In genomic region chr17:33073416-33073815, GRCh38 we compare ENCODE assay signal across 28 cellular contexts.
"Had no signal": no experiment of that assay in that cellular context is flagged by ENCODE, and none has a peak within 500 bp of the region (broad histone marks: within the 10 kb centered on the region; RNA-seq: fewer than 3 reads in every experiment).

No MANE protein-coding gene starts in this region.

- H3K36me3 Mint-ChIP-seq: activated naive CD4-positive, alpha-beta T cell treated with anti-CD3 and anti-CD28 coated beads, Interleukin-2, amount 50 U/mL, for 24 hours; activated naive CD8-positive, alpha-beta T cell treated with anti-CD3 and anti-CD28 coated beads, Interleukin-2, amount 10 ng/mL, durations not matched to agents 7 days and 5 days; T-cell had no signal

- H3K4me2 ChIP-seq: KMS-11 had no signal

- FAIRE-seq: RCC 7860 had no signal

- H3K9me3 ChIP-seq: ascending aorta, body of pancreas, breast epithelium had no signal

- H3K27ac ChIP-seq: ascending aorta, body of pancreas, breast epithelium, KMS-11, WERI-Rb-1 had no signal

- H3K4me1 Mint-ChIP-seq: activated CD4-positive, alpha-beta T cell treated with anti-CD3 and anti-CD28 coated beads, Interleukin-2, amount 10 ng/mL, durations not matched to agents 24 days and 14 days; activated naive CD4-positive, alpha-beta T cell treated with anti-CD3 and anti-CD28 coated beads, Interleukin-2, amount 50 U/mL, for 24 hours; activated naive CD8-positive, alpha-beta T cell treated with anti-CD3 and anti-CD28 coated beads, Interleukin-2, amount 10 ng/mL, durations not matched to agents 7 days and 5 days; T-cell had no signal

- DNase-seq: activated CD4-positive, alpha-beta T cell treated with anti-CD3 and anti-CD28 coated beads for 1 hour; activated CD4-positive, alpha-beta T cell treated with anti-CD3 and anti-CD28 coated beads, Interleukin-2, amount 10 ng/mL, durations not matched to agents 24 days and 14 days; activated CD4-positive, alpha-beta T cell treated with anti-CD3 and anti-CD28 coated beads, Interleukin-2, amount 50 U/mL, for 48 hours; activated CD4-positive, CD25-positive, alpha-beta regulatory T cell; activated CD8-positive, alpha-beta T cell treated with anti-CD3 and anti-CD28 coated beads, Interleukin-2, amount 10 ng/mL, durations not matched to agents 7 days and 5 days; activated gamma-delta T cell; activated naive CD4-positive, alpha-beta T cell treated with Interleukin-2 at 50 U/mL for 16 hours; activated naive CD8-positive, alpha-beta T cell treated with anti-CD3 and anti-CD28 coated beads, Interleukin-2, amount 10 ng/mL, durations not matched to agents 7 days and 5 days; activated T-cell treated with anti-CD3 and anti-CD28 coated beads, Interleukin-2, amount 50 U/mL, for 24 hours; amygdala; body of pancreas; MM.1S; NCI-H1092; NCI-H1436 treated with DMSO at 0.1 percent for 48 hours; NCI-H1694 treated with DMSO at 0.1 percent for 48 hours; NCI-H524 treated with DMSO at 0.1 percent for 48 hours; SIG-M5; T-cell; T-helper 17 cell; WERI-Rb-1 had no signal

- ATAC-seq: activated CD8-positive, alpha-beta T cell treated with anti-CD3 and anti-CD28 coated beads, Interleukin-2, amount 10 ng/mL, durations not matched to agents 7 days and 5 days; body of pancreas; Right ventricle myocardium inferior; SK-N-SH treated with all-trans-retinoic acid at 6 μM for 48 hours; T-cell; T-helper 17 cell had no signal

- H3K4me3 ChIP-seq: ascending aorta, body of pancreas, breast epithelium had no signal

- H3K27ac Mint-ChIP-seq: activated CD4-positive, alpha-beta T cell treated with anti-CD3 and anti-CD28 coated beads, Interleukin-2, amount 10 ng/mL, durations not matched to agents 24 days and 14 days; activated CD8-positive, alpha-beta T cell treated with anti-CD3 and anti-CD28 coated beads, Interleukin-2, amount 10 ng/mL, durations not matched to agents 7 days and 5 days; activated naive CD4-positive, alpha-beta T cell treated with anti-CD3 and anti-CD28 coated beads, Interleukin-2, amount 50 U/mL, for 24 hours; activated naive CD8-positive, alpha-beta T cell treated with anti-CD3 and anti-CD28 coated beads, Interleukin-2, amount 10 ng/mL, durations not matched to agents 7 days and 5 days; activated T-cell treated with anti-CD3 and anti-CD28 coated beads, Interleukin-2, amount 50 U/mL, for 24 hours; activated T-helper 2 cell treated with anti-CD3 and anti-CD28 coated beads, Interferon-gamma antibody, Interleukin-2, Interleukin-4, amounts not matched to agents 10 μg/mL and 5 μg/mL and 100 μg/mL, durations not matched to agents 14 hours and 24 hours and 36 hours; T-cell; T-helper 17 cell had no signal

- H3K9ac ChIP-seq: KMS-11 had no signal

- H3K4me1 ChIP-seq: ascending aorta, body of pancreas, breast epithelium had no signal

- H3K9me3 Mint-ChIP-seq: activated CD4-positive, alpha-beta T cell treated with anti-CD3 and anti-CD28 coated beads, Interleukin-2, amount 10 ng/mL, durations not matched to agents 24 days and 14 days; activated naive CD8-positive, alpha-beta T cell treated with anti-CD3 and anti-CD28 coated beads, Interleukin-2, amount 10 ng/mL, durations not matched to agents 7 days and 5 days; activated T-helper 2 cell treated with anti-CD3 and anti-CD28 coated beads, Interferon-gamma antibody, Interleukin-2, Interleukin-4, amounts not matched to agents 10 μg/mL and 5 μg/mL and 100 μg/mL, durations not matched to agents 14 hours and 24 hours and 36 hours had no signal

- H3K4me3 Mint-ChIP-seq: activated CD4-positive, alpha-beta T cell treated with anti-CD3 and anti-CD28 coated beads, Interleukin-2, amount 10 ng/mL, durations not matched to agents 24 days and 14 days; activated CD8-positive, alpha-beta T cell treated with anti-CD3 and anti-CD28 coated beads, Interleukin-2, amount 10 ng/mL, durations not matched to agents 7 days and 5 days; activated naive CD4-positive, alpha-beta T cell treated with anti-CD3 and anti-CD28 coated beads, Interleukin-2, amount 50 U/mL, for 24 hours; activated naive CD8-positive, alpha-beta T cell treated with anti-CD3 and anti-CD28 coated beads, Interleukin-2, amount 10 ng/mL, durations not matched to agents 7 days and 5 days; activated T-cell treated with anti-CD3 and anti-CD28 coated beads, Interleukin-2, amount 50 U/mL, for 24 hours; T-cell; T-helper 17 cell had no signal

- H3K27me3 ChIP-seq: ascending aorta, body of pancreas, breast epithelium had no signal

- H3K36me3 ChIP-seq: ascending aorta, breast epithelium, WERI-Rb-1 had no signal
